ENCODE assay signal across 1 cellular context in genomic region chr1:16145988-16146887, GRCh38.
A peak's percentile ranks its signal among the peaks of the same experiment; 100 is the strongest.
TF ChIP-seq lines count a peak whose summit lies in the region.

No MANE protein-coding gene starts in this region.

TF ChIP-seq in K562, 482 proteins besides CTCF, POLR2A, EP300 and RAD21 (continued from another document):
- TF ChIP-seq DLX4 (CRISPR knock-in tag; IDR thresholded peaks at IDR 0.05): no peak
- peak; percentile 35; the same call in 1 of the 2 replicates for TF ChIP-seq PHF8 (IDR thresholded peaks at IDR 0.05; ENCODE audit: borderline replicate concordance, low read length)
- peak; percentile 20; the same call in 1 of the 2 replicates for TF ChIP-seq CC2D1A (IDR thresholded peaks at IDR 0.05)
- TF ChIP-seq, protein P1, sequence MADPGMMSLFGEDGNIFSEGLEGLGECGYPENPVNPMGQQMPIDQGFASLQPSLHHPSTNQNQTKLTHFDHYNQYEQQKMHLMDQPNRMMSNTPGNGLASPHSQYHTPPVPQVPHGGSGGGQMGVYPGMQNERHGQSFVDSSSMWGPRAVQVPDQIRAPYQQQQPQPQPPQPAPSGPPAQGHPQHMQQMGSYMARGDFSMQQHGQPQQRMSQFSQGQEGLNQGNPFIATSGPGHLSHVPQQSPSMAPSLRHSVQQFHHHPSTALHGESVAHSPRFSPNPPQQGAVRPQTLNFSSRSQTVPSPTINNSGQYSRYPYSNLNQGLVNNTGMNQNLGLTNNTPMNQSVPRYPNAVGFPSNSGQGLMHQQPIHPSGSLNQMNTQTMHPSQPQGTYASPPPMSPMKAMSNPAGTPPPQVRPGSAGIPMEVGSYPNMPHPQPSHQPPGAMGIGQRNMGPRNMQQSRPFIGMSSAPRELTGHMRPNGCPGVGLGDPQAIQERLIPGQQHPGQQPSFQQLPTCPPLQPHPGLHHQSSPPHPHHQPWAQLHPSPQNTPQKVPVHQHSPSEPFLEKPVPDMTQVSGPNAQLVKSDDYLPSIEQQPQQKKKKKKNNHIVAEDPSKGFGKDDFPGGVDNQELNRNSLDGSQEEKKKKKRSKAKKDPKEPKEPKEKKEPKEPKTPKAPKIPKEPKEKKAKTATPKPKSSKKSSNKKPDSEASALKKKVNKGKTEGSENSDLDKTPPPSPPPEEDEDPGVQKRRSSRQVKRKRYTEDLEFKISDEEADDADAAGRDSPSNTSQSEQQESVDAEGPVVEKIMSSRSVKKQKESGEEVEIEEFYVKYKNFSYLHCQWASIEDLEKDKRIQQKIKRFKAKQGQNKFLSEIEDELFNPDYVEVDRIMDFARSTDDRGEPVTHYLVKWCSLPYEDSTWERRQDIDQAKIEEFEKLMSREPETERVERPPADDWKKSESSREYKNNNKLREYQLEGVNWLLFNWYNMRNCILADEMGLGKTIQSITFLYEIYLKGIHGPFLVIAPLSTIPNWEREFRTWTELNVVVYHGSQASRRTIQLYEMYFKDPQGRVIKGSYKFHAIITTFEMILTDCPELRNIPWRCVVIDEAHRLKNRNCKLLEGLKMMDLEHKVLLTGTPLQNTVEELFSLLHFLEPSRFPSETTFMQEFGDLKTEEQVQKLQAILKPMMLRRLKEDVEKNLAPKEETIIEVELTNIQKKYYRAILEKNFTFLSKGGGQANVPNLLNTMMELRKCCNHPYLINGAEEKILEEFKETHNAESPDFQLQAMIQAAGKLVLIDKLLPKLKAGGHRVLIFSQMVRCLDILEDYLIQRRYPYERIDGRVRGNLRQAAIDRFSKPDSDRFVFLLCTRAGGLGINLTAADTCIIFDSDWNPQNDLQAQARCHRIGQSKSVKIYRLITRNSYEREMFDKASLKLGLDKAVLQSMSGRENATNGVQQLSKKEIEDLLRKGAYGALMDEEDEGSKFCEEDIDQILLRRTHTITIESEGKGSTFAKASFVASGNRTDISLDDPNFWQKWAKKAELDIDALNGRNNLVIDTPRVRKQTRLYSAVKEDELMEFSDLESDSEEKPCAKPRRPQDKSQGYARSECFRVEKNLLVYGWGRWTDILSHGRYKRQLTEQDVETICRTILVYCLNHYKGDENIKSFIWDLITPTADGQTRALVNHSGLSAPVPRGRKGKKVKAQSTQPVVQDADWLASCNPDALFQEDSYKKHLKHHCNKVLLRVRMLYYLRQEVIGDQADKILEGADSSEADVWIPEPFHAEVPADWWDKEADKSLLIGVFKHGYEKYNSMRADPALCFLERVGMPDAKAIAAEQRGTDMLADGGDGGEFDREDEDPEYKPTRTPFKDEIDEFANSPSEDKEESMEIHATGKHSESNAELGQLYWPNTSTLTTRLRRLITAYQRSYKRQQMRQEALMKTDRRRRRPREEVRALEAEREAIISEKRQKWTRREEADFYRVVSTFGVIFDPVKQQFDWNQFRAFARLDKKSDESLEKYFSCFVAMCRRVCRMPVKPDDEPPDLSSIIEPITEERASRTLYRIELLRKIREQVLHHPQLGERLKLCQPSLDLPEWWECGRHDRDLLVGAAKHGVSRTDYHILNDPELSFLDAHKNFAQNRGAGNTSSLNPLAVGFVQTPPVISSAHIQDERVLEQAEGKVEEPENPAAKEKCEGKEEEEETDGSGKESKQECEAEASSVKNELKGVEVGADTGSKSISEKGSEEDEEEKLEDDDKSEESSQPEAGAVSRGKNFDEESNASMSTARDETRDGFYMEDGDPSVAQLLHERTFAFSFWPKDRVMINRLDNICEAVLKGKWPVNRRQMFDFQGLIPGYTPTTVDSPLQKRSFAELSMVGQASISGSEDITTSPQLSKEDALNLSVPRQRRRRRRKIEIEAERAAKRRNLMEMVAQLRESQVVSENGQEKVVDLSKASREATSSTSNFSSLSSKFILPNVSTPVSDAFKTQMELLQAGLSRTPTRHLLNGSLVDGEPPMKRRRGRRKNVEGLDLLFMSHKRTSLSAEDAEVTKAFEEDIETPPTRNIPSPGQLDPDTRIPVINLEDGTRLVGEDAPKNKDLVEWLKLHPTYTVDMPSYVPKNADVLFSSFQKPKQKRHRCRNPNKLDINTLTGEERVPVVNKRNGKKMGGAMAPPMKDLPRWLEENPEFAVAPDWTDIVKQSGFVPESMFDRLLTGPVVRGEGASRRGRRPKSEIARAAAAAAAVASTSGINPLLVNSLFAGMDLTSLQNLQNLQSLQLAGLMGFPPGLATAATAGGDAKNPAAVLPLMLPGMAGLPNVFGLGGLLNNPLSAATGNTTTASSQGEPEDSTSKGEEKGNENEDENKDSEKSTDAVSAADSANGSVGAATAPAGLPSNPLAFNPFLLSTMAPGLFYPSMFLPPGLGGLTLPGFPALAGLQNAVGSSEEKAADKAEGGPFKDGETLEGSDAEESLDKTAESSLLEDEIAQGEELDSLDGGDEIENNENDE (IDR thresholded peaks at IDR 0.05; ENCODE audit: low read depth, low read length): no peak
- no peak for TF ChIP-seq MCM2 (IDR thresholded peaks at IDR 0.05; ENCODE audit: low read depth)
- peak; percentile 62 for TF ChIP-seq POLR2B (IDR thresholded peaks at IDR 0.05; ENCODE audit: low read depth, partially characterized antibody)
- no peak for TF ChIP-seq NFIX (CRISPR knock-in tag; IDR thresholded peaks at IDR 0.05; ENCODE audit: low read depth)
- TF ChIP-seq, protein P2, sequence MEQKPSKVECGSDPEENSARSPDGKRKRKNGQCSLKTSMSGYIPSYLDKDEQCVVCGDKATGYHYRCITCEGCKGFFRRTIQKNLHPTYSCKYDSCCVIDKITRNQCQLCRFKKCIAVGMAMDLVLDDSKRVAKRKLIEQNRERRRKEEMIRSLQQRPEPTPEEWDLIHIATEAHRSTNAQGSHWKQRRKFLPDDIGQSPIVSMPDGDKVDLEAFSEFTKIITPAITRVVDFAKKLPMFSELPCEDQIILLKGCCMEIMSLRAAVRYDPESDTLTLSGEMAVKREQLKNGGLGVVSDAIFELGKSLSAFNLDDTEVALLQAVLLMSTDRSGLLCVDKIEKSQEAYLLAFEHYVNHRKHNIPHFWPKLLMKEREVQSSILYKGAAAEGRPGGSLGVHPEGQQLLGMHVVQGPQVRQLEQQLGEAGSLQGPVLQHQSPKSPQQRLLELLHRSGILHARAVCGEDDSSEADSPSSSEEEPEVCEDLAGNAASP (IDR thresholded peaks at IDR 0.05): no peak
- TF ChIP-seq ZNF311 (CRISPR knock-in tag; IDR thresholded peaks at IDR 0.05): no peak
- no peak for TF ChIP-seq NELFE (IDR thresholded peaks at IDR 0.05; ENCODE audit: insufficient read depth, insufficient read length)
- TF ChIP-seq SMARCC2 (IDR thresholded peaks at IDR 0.05; ENCODE audit: low read depth): peak; percentile 81
- no peak for TF ChIP-seq ZNF778 (CRISPR knock-in tag; IDR thresholded peaks at IDR 0.05)
- no peak for TF ChIP-seq HOMEZ (CRISPR knock-in tag; IDR thresholded peaks at IDR 0.05)
- TF ChIP-seq CEBPG (CRISPR knock-in tag; IDR thresholded peaks at IDR 0.05): peak; percentile 51; the same call in 1 of the 2 replicates
- no peak for TF ChIP-seq CEBPG (tag; conservative IDR thresholded peaks at IDR 0.05 in 1 of 2, IDR thresholded peaks at IDR 0.05 in 1 of 2)
- no peak for TF ChIP-seq STAG1 (CRISPR knock-in tag; IDR thresholded peaks at IDR 0.05; ENCODE audit: borderline replicate concordance)
- TF ChIP-seq RCOR1 (IDR thresholded peaks at IDR 0.05; ENCODE audit: borderline replicate concordance in 1 of 2, low read depth in 2 of 2, low read length in 2 of 2): peak in 1 of 2 experiments; percentile 76; a peak in 1 of 4 replicates
- no peak for TF ChIP-seq ZNF354B (CRISPR knock-in tag; IDR thresholded peaks at IDR 0.05)
- TF ChIP-seq POLR2AphosphoS5 (IDR thresholded peaks at IDR 0.05; ENCODE audit: control insufficient read depth, insufficient read depth, low read depth, low read length): peak; percentile 56; the same call in 1 of the 2 replicates
- TF ChIP-seq CCNT2 (IDR thresholded peaks at IDR 0.05; ENCODE audit: borderline replicate concordance, extremely low read depth, insufficient read length, low read depth, low read length): peak; percentile 67
- TF ChIP-seq ERF (CRISPR knock-in tag; IDR thresholded peaks at IDR 0.05): no peak
- TF ChIP-seq SRF (CRISPR knock-in tag; IDR thresholded peaks at IDR 0.05): 0 out of 4 replicates have a peak, but pooled peaks of 1 of the 2 experiments have one; percentile 13
- TF ChIP-seq MTA1 (IDR thresholded peaks at IDR 0.05; ENCODE audit: borderline replicate concordance): no peak
- TF ChIP-seq CAMTA2 (CRISPR knock-in tag; conservative IDR thresholded peaks at IDR 0.05): no peak
- no peak for TF ChIP-seq ZNF584 (CRISPR knock-in tag; IDR thresholded peaks at IDR 0.05; ENCODE audit: low read depth)
- TF ChIP-seq ZNF766 (CRISPR knock-in tag; conservative IDR thresholded peaks at IDR 0.05): no peak
- no peak for TF ChIP-seq ZNF668 (CRISPR knock-in tag; IDR thresholded peaks at IDR 0.05)
- peak; percentile 18 for TF ChIP-seq NFRKB (IDR thresholded peaks at IDR 0.05; ENCODE audit: low read depth)
- TF ChIP-seq ATF2 (CRISPR knock-in tag; IDR thresholded peaks at IDR 0.05): peak; percentile 73; the same call in 1 of the 2 replicates
- TF ChIP-seq MEF2D (tag; conservative IDR thresholded peaks at IDR 0.05; ENCODE audit: low read depth): no peak
- TF ChIP-seq IRF9 (tag; IDR thresholded peaks at IDR 0.05): no peak
- TF ChIP-seq ETV6 (IDR thresholded peaks at IDR 0.05; ENCODE audit: borderline replicate concordance in 1 of 2, low read depth in 2 of 2, low read length in 1 of 2): 0 out of 4 replicates have a peak, but pooled peaks of 1 of the 2 experiments have one; percentile 55
- TF ChIP-seq ETV6 (CRISPR knock-in tag; IDR thresholded peaks at IDR 0.05; ENCODE audit: borderline replicate concordance): no peak
- TF ChIP-seq NCOR1 (IDR thresholded peaks at IDR 0.05): peak; percentile 93
- peak; percentile 75 for TF ChIP-seq TCF3 (CRISPR knock-in tag; IDR thresholded peaks at IDR 0.05)
- TF ChIP-seq MYC (IDR thresholded peaks at IDR 0.05; ENCODE audit: low read depth, low read length): no peak; the same call in none of the 2 replicates
- no peak for TF ChIP-seq MYC (CRISPR knock-in tag; IDR thresholded peaks at IDR 0.05; ENCODE audit: borderline replicate concordance, low read depth)
- TF ChIP-seq ELF1 (tag; IDR thresholded peaks at IDR 0.05): no peak
- peak; percentile 50 to 66 for TF ChIP-seq KDM1A (IDR thresholded peaks at IDR 0.05)
- TF ChIP-seq MAFF (IDR thresholded peaks at IDR 0.05; ENCODE audit: low read length): no peak
- TF ChIP-seq, protein P3, sequence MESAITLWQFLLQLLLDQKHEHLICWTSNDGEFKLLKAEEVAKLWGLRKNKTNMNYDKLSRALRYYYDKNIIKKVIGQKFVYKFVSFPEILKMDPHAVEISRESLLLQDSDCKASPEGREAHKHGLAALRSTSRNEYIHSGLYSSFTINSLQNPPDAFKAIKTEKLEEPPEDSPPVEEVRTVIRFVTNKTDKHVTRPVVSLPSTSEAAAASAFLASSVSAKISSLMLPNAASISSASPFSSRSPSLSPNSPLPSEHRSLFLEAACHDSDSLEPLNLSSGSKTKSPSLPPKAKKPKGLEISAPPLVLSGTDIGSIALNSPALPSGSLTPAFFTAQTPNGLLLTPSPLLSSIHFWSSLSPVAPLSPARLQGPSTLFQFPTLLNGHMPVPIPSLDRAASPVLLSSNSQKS (CRISPR knock-in tag; IDR thresholded peaks at IDR 0.05): no peak
- no peak for TF ChIP-seq ZNF239 (CRISPR knock-in tag; IDR thresholded peaks at IDR 0.05)
- peak; percentile 18 for TF ChIP-seq CHD4 (IDR thresholded peaks at IDR 0.05; ENCODE audit: insufficient read depth, insufficient replicate concordance, low read depth, low read length, poor library complexity, severe bottlenecking)
TF ChIP-seq in K562: peak in this region for 135.
